ENCODE assay signal across 8 cellular contexts in the genomic region with DNA sequence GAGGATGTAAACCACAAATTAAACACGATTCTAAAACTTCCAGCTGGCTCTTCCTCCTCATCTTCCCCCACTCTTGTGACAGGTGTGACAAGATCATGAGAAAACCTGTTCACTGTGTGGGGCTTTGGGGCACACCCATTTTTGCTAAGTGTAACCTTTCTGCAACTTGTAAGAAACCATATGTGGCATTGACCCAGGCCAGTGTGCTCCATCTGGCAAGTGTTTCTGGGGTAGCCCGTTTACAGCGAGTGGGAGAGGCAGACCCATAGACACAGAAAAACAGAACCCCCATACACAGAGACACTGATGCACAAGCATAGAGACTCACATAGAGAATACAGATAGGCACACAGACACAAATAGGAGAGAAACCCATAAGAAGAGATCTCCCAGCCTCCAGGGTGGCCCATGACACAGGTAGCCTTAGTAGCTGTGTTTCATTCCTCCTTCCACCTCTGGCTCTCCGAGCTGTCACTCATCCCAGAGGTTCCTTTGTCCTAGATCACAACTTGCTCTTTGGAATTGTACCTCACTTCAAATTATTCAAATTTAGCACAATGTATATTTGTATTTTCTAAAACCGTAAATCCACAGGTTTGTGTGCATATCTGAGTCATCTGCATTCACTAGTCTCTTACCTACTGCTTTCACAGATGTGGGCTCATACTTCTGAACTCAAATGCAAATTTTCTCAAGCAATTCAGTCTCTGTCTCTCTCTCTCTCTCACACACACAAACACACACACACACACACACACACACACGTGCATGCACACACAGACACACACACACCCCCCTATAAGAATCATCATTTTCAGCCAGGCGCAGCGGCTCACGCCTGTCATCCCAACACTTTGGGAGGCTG.
A peak's percentile ranks its signal among the peaks of the same experiment; 100 is the strongest.
DNase-seq lines count a peak whose midpoint lies in the region; ATAC-seq and TF ChIP-seq lines count a peak whose summit lies in the region.

No MANE protein-coding gene starts in this region.

- TF ChIP-seq CTCF in nephron (IDR thresholded peaks at IDR 0.05; ENCODE audit: unreplicated experiment in 3 of 3): no peak

- ATAC-seq in GM18867 (IDR thresholded peaks at IDR 0.05; ENCODE audit: unreplicated experiment): peak; percentile 52
- peak; percentile 52 for ATAC-seq in HG02885 (IDR thresholded peaks at IDR 0.05; ENCODE audit: poor library complexity, unreplicated experiment)
- ATAC-seq in T-cell (replicated peaks in 1 of 4): peak; percentile 29 to 62 (median 47)
- ATAC-seq in HG03196 (IDR thresholded peaks at IDR 0.05; ENCODE audit: unreplicated experiment): no peak

- H3K9me3 Mint-ChIP-seq in T-cell (peaks cover 0 to 4% (median 0%) of the 10 kb centered on the region in 3 donors), nephron (peaks cover 15% of the 10 kb centered on the region)

- H3K4me1 Mint-ChIP-seq in T-cell (peaks cover 65 to 83% (median 72%) of the 10 kb centered on the region in 3 donors), nephron (peaks cover 29% of the 10 kb centered on the region)

- H3K27ac Mint-ChIP-seq in T-cell (peak overlapping the region; percentile 90 to 92), nephron (peak overlapping the region; percentile 44 to 73 (median 73))

- peaks cover 13% of the 10 kb centered on the region for H3K36me3 Mint-ChIP-seq in T-cell
- H3K36me3 Mint-ChIP-seq in nephron (ENCODE audit: low read depth): no peaks in the 10 kb centered on the region

- POLR2A ChIA-PET in T-cell (lab: Charles Lee): interaction anchor here in 1 of 2 donors (0.7 kb wide), 1 partner anchor 123 kb away, joined by 12 read pairs; no protein-coding TSS in a partner anchor

- H3K4me3 Mint-ChIP-seq in T-cell: peak overlapping the region; percentile 39 to 63 (median 60)
- H3K4me3 Mint-ChIP-seq in nephron: peak overlapping the region in 1 of 3 experiments; percentile 10

- peaks cover 0 to 3% of the 10 kb centered on the region in 2 donors for H3K27me3 Mint-ChIP-seq in T-cell
- H3K27me3 Mint-ChIP-seq in nephron (ENCODE audit: low read depth): peaks cover 3% of the 10 kb centered on the region

- DNase-seq in T-cell (no peak), NCI-H774 (lab: John Stamatoyannopoulos, UW) (no peak), iPS-NIHi7 (ENCODE audit: extremely low spot score) (no peak), NCI-H1092 treated with DMSO at 0.1 percent for 48 hours (lab: John Stamatoyannopoulos, UW) (no peak)

- CTCF ChIA-PET in T-cell (lab: Charles Lee): interaction anchor here (0.9 to 1.0 kb wide), 2 partner anchors 66 to 67 kb away, joined by 4 to 10 read pairs; no protein-coding TSS in a partner anchor
